Comparison of ENCODE assay signal across 20 cellular contexts in genomic region chr4:43496602-43497001, GRCh38.
DNase-seq lines count a peak whose midpoint lies in the region; ATAC-seq, FAIRE-seq and TF ChIP-seq lines count a peak whose summit lies in the region.
"Had no signal": no experiment of that assay in that cellular context is flagged by ENCODE, and none has a peak within 500 bp of the region (broad histone marks: within the 10 kb centered on the region; RNA-seq: fewer than 3 reads in every experiment).

No MANE protein-coding gene starts in this region.

- no peaks in the 10 kb centered on the region for H3K9me2 ChIP-seq in PC-3 (replicated peaks; ENCODE audit: low read length)

- H2AFZ ChIP-seq in HepG2 (ENCODE audit: low read length) (no peak overlapping the region), PC-3 (ENCODE audit: low read length) (peak overlapping the region; percentile 27)

- H3K4me2 ChIP-seq in HepG2 (ENCODE audit: low read depth, low read length) (no peak overlapping the region), PC-3 (ENCODE audit: low read length) (no peak overlapping the region)

- no peaks in the 10 kb centered on the region for H3F3A ChIP-seq in PC-3 (ENCODE audit: low read length, unreplicated experiment)

- H3K4me1 ChIP-seq in HepG2 (ENCODE audit: insufficient read depth, low read length) = no peaks in the 10 kb centered on the region
- H3K4me1 ChIP-seq in right lobe of liver = no peaks in the 10 kb centered on the region
- no peaks in the 10 kb centered on the region for H3K4me1 ChIP-seq in PC-3 (ENCODE audit: insufficient read depth, low read length)
- H3K4me1 ChIP-seq in esophagus muscularis mucosa = no peaks in the 10 kb centered on the region
- H3K4me1 ChIP-seq: HAP-1, SJSA1 had no signal

- H3K9me3 ChIP-seq in HepG2 (ENCODE audit: low read length) (peaks cover 14% of the 10 kb centered on the region; the same call in 1 of the 2 replicates), right lobe of liver (no peaks in the 10 kb centered on the region), PC-3 (ENCODE audit: low read length) (no peaks in the 10 kb centered on the region), esophagus muscularis mucosa (no peaks in the 10 kb centered on the region)
- H3K9me3 ChIP-seq: HAP-1, SJSA1 had no signal

- H3K9ac ChIP-seq in HepG2 (ENCODE audit: insufficient read depth, low read depth, low read length) (no peak overlapping the region), PC-3 (ENCODE audit: low read length) (no peak overlapping the region)

- H3K79me2 ChIP-seq in HepG2 (ENCODE audit: insufficient read depth, low read length) = no peaks in the 10 kb centered on the region
- H3K79me2 ChIP-seq in PC-3 (ENCODE audit: low read length) = no peaks in the 10 kb centered on the region

- TF ChIP-seq CTCF in HepG2 (CRISPR knock-in tag; IDR thresholded peaks at IDR 0.05) (no peak), right lobe of liver (IDR thresholded peaks at IDR 0.05) (no peak), PC-3 (conservative IDR thresholded peaks at IDR 0.05; ENCODE audit: low read depth, low read length) (no peak), lower leg skin (IDR thresholded peaks at IDR 0.05) (no peak), esophagus muscularis mucosa (IDR thresholded peaks at IDR 0.05) (no peak)

- BruUV-seq in HepG2 (replicated peaks; lab: Mats Ljungman, UMichigan) (no TSS peak), PC-3 (replicated peaks; lab: Mats Ljungman, UMichigan) (no TSS peak)

- FAIRE-seq in HepG2 (lab: Jason Lieb, UNC) = no peak

- in situ Hi-C loops in HepG2 (cut with HindIII; ENCODE audit: extremely low pct_ligation_motif_present, low pct_unique_long_range_greater_than_20kb) = no loop called here

- TF ChIP-seq RAD21 in HepG2 (CRISPR knock-in tag; IDR thresholded peaks at IDR 0.05) = no peak

- H3K36me3 ChIP-seq in HepG2 (replicated peaks in 1 of 2; ENCODE audit: control insufficient read depth in 1 of 2, insufficient read depth in 2 of 2, low read length in 2 of 2) = no peaks in the 10 kb centered on the region
- no peaks in the 10 kb centered on the region for H3K36me3 ChIP-seq in right lobe of liver
- H3K36me3 ChIP-seq in PC-3 (ENCODE audit: low read depth, low read length) = no peaks in the 10 kb centered on the region
- H3K36me3 ChIP-seq in esophagus muscularis mucosa = no peaks in the 10 kb centered on the region
- H3K36me3 ChIP-seq: HAP-1, SJSA1 had no signal

- intact Hi-C loops in HepG2 (cut with micrococcal nuclease; ENCODE audit: unreplicated experiment) (no loop called here), right lobe of liver (cut with DNase I) (no loop called here), PC-3 (cut with micrococcal nuclease) (no loop called here), lower leg skin (cut with DNase I; ENCODE audit: low total_unique reads) (no loop called here), esophagus muscularis mucosa (cut with DNase I) (no loop called here)

- H4K20me1 ChIP-seq in HepG2 (ENCODE audit: insufficient read depth, low read length) (no peaks in the 10 kb centered on the region), PC-3 (ENCODE audit: low read length) (no peaks in the 10 kb centered on the region)

- H3K27me3 ChIP-seq in HepG2 (ENCODE audit: control insufficient read depth in 1 of 2, insufficient read depth in 2 of 2, low read length in 2 of 2) = no peaks in the 10 kb centered on the region
- no peaks in the 10 kb centered on the region for H3K27me3 ChIP-seq in right lobe of liver
- H3K27me3 ChIP-seq in PC-3 (ENCODE audit: low read length) = no peaks in the 10 kb centered on the region
- no peaks in the 10 kb centered on the region for H3K27me3 ChIP-seq in esophagus muscularis mucosa
- H3K27me3 ChIP-seq: SJSA1 had no signal

- WGBS in HepG2 (ENCODE audit: low lambda C conversion rate) = 0% methylated on average over 2 of the region's 2 CpGs
- 33% methylated on average over 2 of the region's 2 CpGs for WGBS in right lobe of liver (ENCODE audit: insufficient coverage, low coverage, low lambda C conversion rate, missing lambda C conversion rate)
- 42 to 70% methylated on average over 2 of the region's 2 CpGs for WGBS in lower leg skin, 2 donors
- WGBS in esophagus muscularis mucosa = 63% methylated on average over 2 of the region's 2 CpGs

- CTCF ChIA-PET in HepG2 (lab: Yijun Ruan, JAX; ENCODE audit: low intra/inter-chr PET ratio, low total read pairs) (no interaction called here), PC-3 (lab: Charles Lee) (no interaction called here)

- TF ChIP-seq POLR2A in HepG2 (IDR thresholded peaks at IDR 0.05; ENCODE audit: insufficient read depth in 1 of 2, low read depth in 2 of 2, low read length in 2 of 2) (no peak), right lobe of liver (IDR thresholded peaks at IDR 0.05) (no peak), lower leg skin (IDR thresholded peaks at IDR 0.05) (no peak), esophagus muscularis mucosa (IDR thresholded peaks at IDR 0.05; ENCODE audit: low read depth) (no peak)

- no peak for DNase-seq in HepG2 (ENCODE audit: low spot score)
- no peak for DNase-seq in right lobe of liver
- DNase-seq in PC-3 = no peak
- no peak for DNase-seq in stimulated activated CD4-positive, alpha-beta T cell treated with anti-CD3 and anti-CD28 coated beads, Interleukin-12 subunit alpha, Interleukin-12 subunit beta, amount 100 ng/mL, for 4 hours
- no peak for DNase-seq in amygdala (lab: John Stamatoyannopoulos, UW)
- DNase-seq in lower leg skin (ENCODE audit: low spot score in 2 of 2) = no peak
- DNase-seq in esophagus muscularis mucosa (ENCODE audit: extremely low spot score) = no peak
- DNase-seq: CD4-positive, alpha-beta memory T cell; DMS153; GDM1; KBM-7; NCI-H1417 treated with DMSO at 0.1 percent for 48 hours; NCI-H187 treated with DMSO at 0.1 percent for 48 hours; NCI-H2227 treated with DMSO at 0.1 percent for 48 hours; NCI-H510A treated with DMSO at 0.1 percent for 48 hours; NCI-H82 had no signal

- H3K4me3 ChIP-seq in HepG2 (replicated peaks in 1 of 3; ENCODE audit: insufficient read depth in 1 of 3, low read depth in 2 of 3, low read length in 3 of 3) (no peak overlapping the region), right lobe of liver (no peak overlapping the region), PC-3 (ENCODE audit: low read length) (no peak overlapping the region), lower leg skin (ENCODE audit: low read depth, poor library complexity, severe bottlenecking) (no peak overlapping the region), esophagus muscularis mucosa (no peak overlapping the region)
- H3K4me3 ChIP-seq: HAP-1, SJSA1 had no signal

- H3K27ac ChIP-seq in HepG2 (ENCODE audit: extremely low read length, insufficient read depth, low read length) = no peak overlapping the region
- H3K27ac ChIP-seq in right lobe of liver = no peak overlapping the region
- no peak overlapping the region for H3K27ac ChIP-seq in PC-3 (ENCODE audit: low read length)
- no peak overlapping the region for H3K27ac ChIP-seq in esophagus muscularis mucosa (replicated peaks in 1 of 4)
- H3K27ac ChIP-seq: SJSA1 had no signal

- POLR2A ChIA-PET in HepG2 (lab: Yijun Ruan, JAX) (no interaction called here), PC-3 (lab: Charles Lee; ENCODE audit: unreplicated experiment) (no interaction called here)

- ATAC-seq in HepG2 (no peak), right lobe of liver (no peak), HG03439 (IDR thresholded peaks at IDR 0.05; ENCODE audit: unreplicated experiment) (peak; percentile 16), PC-3 (no peak)
- ATAC-seq: Panc1 had no signal

- TF ChIP-seq EP300 in HepG2 (IDR thresholded peaks at IDR 0.05; ENCODE audit: low read depth in 2 of 2, low read length in 2 of 2) = no peak
- TF ChIP-seq EP300 in HepG2 (CRISPR knock-in tag; IDR thresholded peaks at IDR 0.05; ENCODE audit: borderline replicate concordance) = no peak
- no peak for TF ChIP-seq EP300 in esophagus muscularis mucosa (IDR thresholded peaks at IDR 0.05)

TF ChIP-seq in HepG2, 621 proteins besides CTCF, POLR2A, EP300 and RAD21:
- TF ChIP-seq MAFF (IDR thresholded peaks at IDR 0.05; ENCODE audit: low read depth, low read length) (peak; percentile 22; the same call in 1 of the 2 replicates), MAFG (CRISPR knock-in tag; IDR thresholded peaks at IDR 0.05) (no peak), MAFK (conservative IDR thresholded peaks at IDR 0.05 in 1 of 2, IDR thresholded peaks at IDR 0.05 in 1 of 2; ENCODE audit: low read length in 2 of 2) (peak; percentile 43 to 55)
